11 cellular contexts compared by ENCODE assay signal in genomic region chr2:19897623-19898245, GRCh38. TPM values are rescaled to one million over a fixed set of nuclear protein-coding genes. Genes with fewer than 3 reads are reported as not detected.
A peak's percentile ranks its signal among the peaks of the same experiment; 100 is the strongest.
DNase-seq lines count a peak whose midpoint lies in the region; ATAC-seq, FAIRE-seq and TF ChIP-seq lines count a peak whose summit lies in the region.
"Had no signal": no experiment of that assay in that cellular context is flagged by ENCODE, and none has a peak within 500 bp of the region (broad histone marks: within the 10 kb centered on the region; RNA-seq: fewer than 3 reads in every experiment).

No MANE protein-coding gene starts in this region.

- no peak overlapping the region for H4K8ac ChIP-seq in H9 (replicated peaks; ENCODE audit: insufficient read length, low read depth, low read length)

- no peak overlapping the region for H2BK120ac ChIP-seq in H9 (ENCODE audit: low read depth, low read length, poor library complexity, severe bottlenecking)

- peaks cover 52% of the 10 kb centered on the region for H3K4me1 Mint-ChIP-seq in CD8-positive, alpha-beta T cell (ENCODE audit: low read depth)
- H3K4me1 Mint-ChIP-seq in activated naive CD8-positive, alpha-beta T cell treated with anti-CD3 and anti-CD28 coated beads for 36 hours = peaks cover 50% of the 10 kb centered on the region
- H3K4me1 Mint-ChIP-seq in neural progenitor cell = peaks cover 27% of the 10 kb centered on the region
- H3K4me1 Mint-ChIP-seq in H9 = peaks cover 14 to 15% of the 10 kb centered on the region in 2 experiments

- no peaks in the 10 kb centered on the region for H3K27me3 Mint-ChIP-seq in CD8-positive, alpha-beta T cell (ENCODE audit: low read depth)
- no peaks in the 10 kb centered on the region for H3K27me3 Mint-ChIP-seq in activated naive CD8-positive, alpha-beta T cell treated with anti-CD3 and anti-CD28 coated beads for 36 hours
- H3K27me3 Mint-ChIP-seq in neural progenitor cell (ENCODE audit: insufficient read depth, low read depth) = peaks cover 2% of the 10 kb centered on the region
- no peaks in the 10 kb centered on the region for H3K27me3 Mint-ChIP-seq in H9 (ENCODE audit: low read depth)

- no peak overlapping the region for H3K23ac ChIP-seq in H9 (ENCODE audit: insufficient read length, low read depth, low read length)

- H3K36me3 Mint-ChIP-seq in CD8-positive, alpha-beta T cell = peaks cover 34% of the 10 kb centered on the region
- peaks cover 13% of the 10 kb centered on the region for H3K36me3 Mint-ChIP-seq in activated naive CD8-positive, alpha-beta T cell treated with anti-CD3 and anti-CD28 coated beads for 36 hours
- H3K36me3 Mint-ChIP-seq in neural progenitor cell = peaks cover 3% of the 10 kb centered on the region
- H3K36me3 Mint-ChIP-seq in H9 (ENCODE audit: insufficient read depth in 1 of 3, low read depth in 3 of 3) = no peaks in the 10 kb centered on the region; a peak in 1 of 7 replicates

- H2BK15ac ChIP-seq in H9 (ENCODE audit: low read depth, low read length) = no peak overlapping the region

- no peak overlapping the region for H3K4me3 ChIP-seq in CD8-positive, alpha-beta T cell (ENCODE audit: low read depth, low read length)
- no peak overlapping the region for H3K4me3 ChIP-seq in neural progenitor cell

- H3K18ac ChIP-seq in H9 (ENCODE audit: insufficient read length, low read depth, low read length) = no peak overlapping the region

- no peak for DNase-seq in CD8-positive, alpha-beta T cell
- no peak for DNase-seq in H54 (ENCODE audit: insufficient read length, low spot score)
- DNase-seq in activated naive CD8-positive, alpha-beta T cell treated with anti-CD3 and anti-CD28 coated beads for 36 hours = no peak
- DNase-seq in neural progenitor cell (ENCODE audit: low spot score) = no peak
- DNase-seq in stimulated activated CD4-positive, alpha-beta T cell treated with anti-CD3 and anti-CD28 coated beads, Interleukin-2, amount 100 ng/mL, for 48 hours = no peak
- no peak for DNase-seq in superior temporal gyrus (ENCODE audit: extremely low spot score)
- DNase-seq in H9 = no peak
- DNase-seq: GOT3, kidney, trophoblast cell had no signal

- H4K20me1 ChIP-seq in neural progenitor cell (ENCODE audit: low read depth) = peaks cover 47% of the 10 kb centered on the region
- no peaks in the 10 kb centered on the region for H4K20me1 ChIP-seq in H9 (ENCODE audit: control insufficient read depth, insufficient read depth, insufficient read length)

- no peaks in the 10 kb centered on the region for H3K9me3 Mint-ChIP-seq in CD8-positive, alpha-beta T cell
- H3K9me3 Mint-ChIP-seq in activated naive CD8-positive, alpha-beta T cell treated with anti-CD3 and anti-CD28 coated beads for 36 hours = no peaks in the 10 kb centered on the region
- no peaks in the 10 kb centered on the region for H3K9me3 Mint-ChIP-seq in neural progenitor cell
- H3K9me3 Mint-ChIP-seq in H9 = no peaks in the 10 kb centered on the region

- H3K79me2 ChIP-seq in neural progenitor cell (ENCODE audit: low read depth) (peaks cover 82% of the 10 kb centered on the region), H9 (ENCODE audit: insufficient read depth, low read length) (peaks cover 5% of the 10 kb centered on the region; the same call in 1 of the 2 replicates)

- H3K79me1 ChIP-seq in H9 (ENCODE audit: insufficient read depth, low read depth, low read length, poor library complexity, severe bottlenecking) = peaks cover 6% of the 10 kb centered on the region

- H3K36me3 ChIP-seq in CD8-positive, alpha-beta T cell (ENCODE audit: insufficient read depth, low read length) = no peaks in the 10 kb centered on the region
- no peaks in the 10 kb centered on the region for H3K36me3 ChIP-seq in neural progenitor cell

- TF ChIP-seq POLR2A in H54 (IDR thresholded peaks at IDR 0.05; ENCODE audit: low read depth, low read length) = no peak

- no peak overlapping the region for H2BK5ac ChIP-seq in H9 (ENCODE audit: insufficient read length, low read length)

- H3K9ac ChIP-seq in neural progenitor cell (no peak overlapping the region), H9 (ENCODE audit: extremely low read depth, insufficient read length, low read length) (no peak overlapping the region)

- CTCF ChIA-PET in CD8-positive, alpha-beta T cell (lab: Charles Lee) = interaction anchor here (1.0 kb wide), 1 partner anchor 25 kb away, joined by 3 read pairs; no protein-coding TSS in a partner anchor

- H3K4me3 Mint-ChIP-seq in CD8-positive, alpha-beta T cell = peak overlapping the region; percentile 39
- peak overlapping the region; percentile 45 for H3K4me3 Mint-ChIP-seq in activated naive CD8-positive, alpha-beta T cell treated with anti-CD3 and anti-CD28 coated beads for 36 hours
- H3K4me3 Mint-ChIP-seq in neural progenitor cell = no peak overlapping the region
- no peak overlapping the region for H3K4me3 Mint-ChIP-seq in H9

- peak; percentile 23 for FAIRE-seq in H54 (lab: Jason Lieb, UNC)
- FAIRE-seq: frontal cortex, kidney had no signal

- no peaks in the 10 kb centered on the region for H3K9me3 ChIP-seq in CD8-positive, alpha-beta T cell (ENCODE audit: low read length)
- H3K9me3 ChIP-seq in neural progenitor cell (ENCODE audit: low read depth) (no peaks in the 10 kb centered on the region), H9 (ENCODE audit: control insufficient read depth, low read depth, low read length) (no peaks in the 10 kb centered on the region)

- H3K27me3 ChIP-seq in CD8-positive, alpha-beta T cell (ENCODE audit: insufficient read depth, low read length) = no peaks in the 10 kb centered on the region
- H3K27me3 ChIP-seq in neural progenitor cell = no peaks in the 10 kb centered on the region
- H3K27me3 ChIP-seq in H9 (ENCODE audit: insufficient read depth, low read length) = no peaks in the 10 kb centered on the region

- TF ChIP-seq CTCF in CD8-positive, alpha-beta T cell (IDR thresholded peaks at IDR 0.05) = no peak
- TF ChIP-seq CTCF in neural progenitor cell (IDR thresholded peaks at IDR 0.05) (no peak), H9 (conservative IDR thresholded peaks at IDR 0.05) (no peak)

- no peak overlapping the region for H2BK20ac ChIP-seq in H9 (ENCODE audit: low read depth, low read length, poor library complexity, severe bottlenecking)

- H3T11ph ChIP-seq in H9 (ENCODE audit: low read length) = no peak overlapping the region

- H3K4me2 ChIP-seq in neural progenitor cell (peak overlapping the region; percentile 8), H9 (ENCODE audit: insufficient read depth, insufficient read length, low read length) (no peak overlapping the region)

- H2AFZ ChIP-seq in neural progenitor cell (replicated peaks) (no peak overlapping the region), H9 (ENCODE audit: low read length) (no peak overlapping the region)

- H3K27ac ChIP-seq in CD8-positive, alpha-beta T cell (ENCODE audit: low read depth, low read length) = no peak overlapping the region
- H3K27ac ChIP-seq in neural progenitor cell (no peak overlapping the region), H9 (ENCODE audit: insufficient read length, low read depth, low read length) (no peak overlapping the region)

- H3K4me1 ChIP-seq in CD8-positive, alpha-beta T cell (ENCODE audit: insufficient read depth, low read length) = peaks cover 42% of the 10 kb centered on the region
- peaks cover 25% of the 10 kb centered on the region for H3K4me1 ChIP-seq in neural progenitor cell
- no peaks in the 10 kb centered on the region for H3K4me1 ChIP-seq in H9 (ENCODE audit: insufficient read depth, low read length)

- intact Hi-C loops in CD8-positive, alpha-beta T cell (cut with DNase I, micrococcal nuclease) = loop anchor here in 1 of 2 experiments (2.0 to 10.0 kb wide), 2 partner anchors 23 to 757 kb away; partner anchors contain the start of gene HS1BP3

- H3K23me2 ChIP-seq in H9 (ENCODE audit: insufficient read length, low read depth, low read length, poor library complexity, severe bottlenecking) = peaks cover 2% of the 10 kb centered on the region

- no peak overlapping the region for H3K56ac ChIP-seq in H9 (ENCODE audit: insufficient read length, low read depth, low read length)

- H4K5ac ChIP-seq in H9 (ENCODE audit: insufficient read length, low read depth, low read length) = no peak overlapping the region

- H4K91ac ChIP-seq in H9 (ENCODE audit: insufficient read length, low read depth, low read length) = no peak overlapping the region

- no peak overlapping the region for H3K4ac ChIP-seq in H9 (ENCODE audit: low read depth, low read length)

- H3K27ac Mint-ChIP-seq in CD8-positive, alpha-beta T cell = peak overlapping the region; percentile 84
- peak overlapping the region; percentile 59 for H3K27ac Mint-ChIP-seq in activated naive CD8-positive, alpha-beta T cell treated with anti-CD3 and anti-CD28 coated beads for 36 hours
- H3K27ac Mint-ChIP-seq in neural progenitor cell (no peak overlapping the region), H9 (no peak overlapping the region)

- POLR2A ChIA-PET in CD8-positive, alpha-beta T cell (lab: Charles Lee) = interaction anchor here (0.6 to 1.1 kb wide), 2 partner anchors 25 to 375 kb away, joined by 3 to 4 read pairs; no protein-coding TSS in a partner anchor

- no peak overlapping the region for H2BK12ac ChIP-seq in H9 (ENCODE audit: insufficient read length, low read depth, low read length)

- no peak for ATAC-seq in CD8-positive, alpha-beta T cell

- no peak overlapping the region for H2AK5ac ChIP-seq in H9 (ENCODE audit: insufficient read length, low read length)

- no CpG with 5 or more reads among the region's 5 CpGs for WGBS in H9 (ENCODE audit: extremely low coverage, insufficient read length, low lambda C conversion rate)

- H3K14ac ChIP-seq in H9 (ENCODE audit: insufficient read depth, low read length) = no peak overlapping the region

- H3F3A ChIP-seq in neural progenitor cell (ENCODE audit: low read depth) = peaks cover 7% of the 10 kb centered on the region

RNA-seq across cellular contexts. Expression of gene TTC32, which starts 4.0 kb away (rescaled TPM):
- total RNA-seq in CD8-positive, alpha-beta T cell = 10 to 100 TPM; 33.7 to 35.8 TPM
- 10 to 100 TPM; 14.9 to 15.3 TPM for total RNA-seq in activated naive CD8-positive, alpha-beta T cell treated with anti-CD3 and anti-CD28 coated beads for 36 hours
- total RNA-seq in neural progenitor cell (ENCODE audit: low replicate concordance) = 21.3 and 27.9 TPM in 2 replicates
- 8.9 and 9.9 TPM in 2 replicates for total RNA-seq in H9 (2021)

Comparison
In these comparisons a context has a peak if more than half of its experiments do, and no peak if none do; other contexts are left out.
1. H3K27ac Mint-ChIP-seq: peak in CD8-positive, alpha-beta T cell (single experiment) and activated naive CD8-positive, alpha-beta T cell treated with anti-CD3 and anti-CD28 coated beads for 36 hours (single experiment); none in neural progenitor cell (single experiment) and H9 (0 of 3).
2. H3K4me3 Mint-ChIP-seq: peak in CD8-positive, alpha-beta T cell (single experiment) and activated naive CD8-positive, alpha-beta T cell treated with anti-CD3 and anti-CD28 coated beads for 36 hours (single experiment); none in neural progenitor cell (single experiment) and H9 (0 of 2).